In the genomic region with DNA sequence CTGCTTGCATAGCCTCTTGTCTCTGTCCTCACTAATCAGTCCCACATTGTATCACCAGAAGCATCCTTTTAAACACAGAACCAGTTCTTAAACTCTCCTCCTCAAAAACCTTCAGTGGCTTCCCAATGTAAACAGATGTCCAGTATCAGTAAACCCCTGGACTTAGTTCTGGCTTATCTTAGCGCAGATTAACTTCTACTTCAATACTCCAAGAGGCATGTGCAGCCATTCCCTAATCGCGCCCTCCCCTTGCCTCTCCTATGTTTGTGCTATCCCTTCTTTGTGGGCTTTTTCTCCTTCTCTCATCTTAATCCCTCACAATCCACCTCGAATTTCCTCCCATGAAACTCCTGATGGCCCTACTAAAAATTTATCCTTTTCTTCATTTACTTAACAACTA, we compare ENCODE assay signal across 28 cellular contexts.
"Had no signal": no experiment of that assay in that cellular context is flagged by ENCODE, and none has a peak within 500 bp of the region (broad histone marks: within the 10 kb centered on the region; RNA-seq: fewer than 3 reads in every experiment).

No MANE protein-coding gene starts in this region.

- H3K27ac Mint-ChIP-seq: dendritic cell treated with granulocyte-macrophage colony-stimulating factor and Interleukin-4, amounts not matched to agents 40 ng/mL and 50 ng/mL, for 4 days; endodermal cell; naive thymus-derived CD4-positive, alpha-beta T cell; nephron; stimulated activated effector memory CD8-positive, alpha-beta T cell treated with anti-CD3 and anti-CD28 coated beads, Interleukin-12 subunit alpha, Interleukin-12 subunit beta, amount 100 ng/mL, for 72 hours had no signal

- H3K79me2 ChIP-seq: parathyroid adenoma had no signal

- H3K4me3 ChIP-seq: colonic mucosa, gastroesophageal sphincter, heart left ventricle, left lung, prostate gland, right atrium auricular region, stomach, thoracic aorta, tibial nerve, upper lobe of left lung had no signal

- FAIRE-seq: islet of Langerhans, urothelium cell line had no signal

- H3K27me3 ChIP-seq: colonic mucosa, foreskin keratinocyte, gastroesophageal sphincter, heart left ventricle, right atrium auricular region, stomach, tibial nerve, upper lobe of left lung had no signal

- H3K9me3 Mint-ChIP-seq: dendritic cell treated with granulocyte-macrophage colony-stimulating factor and Interleukin-4, amounts not matched to agents 40 ng/mL and 50 ng/mL, for 4 days; nephron had no signal

- H2AFZ ChIP-seq: parathyroid adenoma had no signal

- H3K27ac ChIP-seq: colonic mucosa, epithelial cell of prostate, foreskin keratinocyte, gastroesophageal sphincter, heart left ventricle, left lung, parathyroid adenoma, prostate gland, right atrium auricular region, stomach, thoracic aorta, tibial nerve, upper lobe of left lung had no signal

- H3K4me3 Mint-ChIP-seq: dendritic cell treated with granulocyte-macrophage colony-stimulating factor and Interleukin-4, amounts not matched to agents 40 ng/mL and 50 ng/mL, for 4 days; endodermal cell; naive thymus-derived CD4-positive, alpha-beta T cell; nephron; stimulated activated effector memory CD8-positive, alpha-beta T cell treated with anti-CD3 and anti-CD28 coated beads, Interleukin-12 subunit alpha, Interleukin-12 subunit beta, amount 100 ng/mL, for 72 hours had no signal

- H3K9me3 ChIP-seq: colonic mucosa, gastroesophageal sphincter, prostate gland, right atrium auricular region, thoracic aorta, tibial nerve, upper lobe of left lung had no signal

- H3K4me1 Mint-ChIP-seq: endodermal cell; naive thymus-derived CD4-positive, alpha-beta T cell; stimulated activated effector memory CD8-positive, alpha-beta T cell treated with anti-CD3 and anti-CD28 coated beads, Interleukin-12 subunit alpha, Interleukin-12 subunit beta, amount 100 ng/mL, for 72 hours had no signal

- H3K36me3 Mint-ChIP-seq: naive thymus-derived CD4-positive, alpha-beta T cell; stimulated activated effector memory CD8-positive, alpha-beta T cell treated with anti-CD3 and anti-CD28 coated beads, Interleukin-12 subunit alpha, Interleukin-12 subunit beta, amount 100 ng/mL, for 72 hours had no signal

- DNase-seq: colonic mucosa; effector CD8-positive, alpha-beta T cell; endodermal cell; foreskin keratinocyte; heart left ventricle; hippocampal formation; left cardiac atrium; left lung; mesenchymal stem cell; midbrain; naive thymus-derived CD4-positive, alpha-beta T cell; stimulated activated CD4-positive, alpha-beta T cell treated with anti-CD3 and anti-CD28 coated beads, Interleukin-2, amount 100 ng/mL, for 24 hours; stimulated activated CD4-positive, alpha-beta T cell treated with anti-CD3 and anti-CD28 coated beads, Interleukin-4, amount 100 ng/mL, for 24 hours; stimulated activated naive CD4-positive, alpha-beta T cell treated with Interleukin-2 at 50 U/mL for 16 hours; stomach; upper lobe of left lung had no signal

- H3K4me1 ChIP-seq: colonic mucosa, foreskin keratinocyte, left lung, parathyroid adenoma, prostate gland, right atrium auricular region, upper lobe of left lung had no signal

- H3K36me3 ChIP-seq: colonic mucosa, gastroesophageal sphincter, heart left ventricle, left lung, prostate gland, right atrium auricular region, stomach, thoracic aorta, tibial nerve, upper lobe of left lung had no signal
